Comparison of ENCODE assay signal across 1 cellular context in the genomic region with DNA sequence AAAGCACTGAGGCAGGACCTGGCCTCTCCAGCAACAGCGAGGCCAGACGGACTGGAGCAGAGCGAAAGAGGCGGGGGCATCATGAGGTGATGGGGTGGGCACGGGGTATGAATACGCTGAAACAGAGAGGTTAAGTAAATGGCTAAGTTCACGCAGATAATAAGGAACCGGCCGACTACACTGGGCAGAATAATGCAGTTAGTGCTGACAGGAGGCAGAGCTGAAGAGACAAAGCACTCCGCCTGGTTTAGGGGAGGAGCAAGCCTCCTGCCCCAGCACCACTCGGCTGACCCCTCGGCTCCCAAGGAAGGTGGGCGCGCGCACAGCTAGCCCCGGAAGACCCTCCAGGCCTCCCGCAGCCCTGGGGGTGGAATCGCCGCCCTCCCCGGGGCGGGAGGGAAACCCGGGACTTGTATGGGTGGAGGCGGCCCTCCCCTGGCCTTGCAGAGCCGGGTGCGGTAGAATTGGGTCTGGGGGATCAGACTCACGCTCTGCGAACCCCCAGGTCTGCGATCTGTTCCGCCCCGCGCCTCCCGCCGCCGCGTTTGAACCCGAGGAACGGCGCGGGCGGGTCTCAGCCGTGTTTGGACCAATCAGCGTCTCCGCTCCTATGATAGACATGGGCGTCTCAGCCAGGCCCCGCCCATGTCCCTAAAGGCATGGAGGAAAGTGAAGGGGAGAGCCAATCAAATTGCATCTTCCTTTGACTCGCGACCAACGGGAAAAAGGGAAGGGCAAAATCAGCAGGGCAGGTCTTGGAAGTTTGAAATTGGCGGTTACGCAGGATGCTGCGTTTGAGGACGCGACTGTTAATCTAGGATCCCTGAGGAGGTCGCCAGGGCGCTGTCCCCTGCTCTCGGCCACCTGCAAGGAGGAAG.
TF ChIP-seq lines count a peak whose summit lies in the region.

A gene with protein sequence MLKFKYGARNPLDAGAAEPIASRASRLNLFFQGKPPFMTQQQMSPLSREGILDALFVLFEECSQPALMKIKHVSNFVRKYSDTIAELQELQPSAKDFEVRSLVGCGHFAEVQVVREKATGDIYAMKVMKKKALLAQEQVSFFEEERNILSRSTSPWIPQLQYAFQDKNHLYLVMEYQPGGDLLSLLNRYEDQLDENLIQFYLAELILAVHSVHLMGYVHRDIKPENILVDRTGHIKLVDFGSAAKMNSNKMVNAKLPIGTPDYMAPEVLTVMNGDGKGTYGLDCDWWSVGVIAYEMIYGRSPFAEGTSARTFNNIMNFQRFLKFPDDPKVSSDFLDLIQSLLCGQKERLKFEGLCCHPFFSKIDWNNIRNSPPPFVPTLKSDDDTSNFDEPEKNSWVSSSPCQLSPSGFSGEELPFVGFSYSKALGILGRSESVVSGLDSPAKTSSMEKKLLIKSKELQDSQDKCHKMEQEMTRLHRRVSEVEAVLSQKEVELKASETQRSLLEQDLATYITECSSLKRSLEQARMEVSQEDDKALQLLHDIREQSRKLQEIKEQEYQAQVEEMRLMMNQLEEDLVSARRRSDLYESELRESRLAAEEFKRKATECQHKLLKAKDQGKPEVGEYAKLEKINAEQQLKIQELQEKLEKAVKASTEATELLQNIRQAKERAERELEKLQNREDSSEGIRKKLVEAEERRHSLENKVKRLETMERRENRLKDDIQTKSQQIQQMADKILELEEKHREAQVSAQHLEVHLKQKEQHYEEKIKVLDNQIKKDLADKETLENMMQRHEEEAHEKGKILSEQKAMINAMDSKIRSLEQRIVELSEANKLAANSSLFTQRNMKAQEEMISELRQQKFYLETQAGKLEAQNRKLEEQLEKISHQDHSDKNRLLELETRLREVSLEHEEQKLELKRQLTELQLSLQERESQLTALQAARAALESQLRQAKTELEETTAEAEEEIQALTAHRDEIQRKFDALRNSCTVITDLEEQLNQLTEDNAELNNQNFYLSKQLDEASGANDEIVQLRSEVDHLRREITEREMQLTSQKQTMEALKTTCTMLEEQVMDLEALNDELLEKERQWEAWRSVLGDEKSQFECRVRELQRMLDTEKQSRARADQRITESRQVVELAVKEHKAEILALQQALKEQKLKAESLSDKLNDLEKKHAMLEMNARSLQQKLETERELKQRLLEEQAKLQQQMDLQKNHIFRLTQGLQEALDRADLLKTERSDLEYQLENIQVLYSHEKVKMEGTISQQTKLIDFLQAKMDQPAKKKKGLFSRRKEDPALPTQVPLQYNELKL (N-terminal part only) (minus strand): TSS at position 560 of the 878 bp plus-strand sequence. CDS start 1,152 bp downstream, outside the sequence.

TF ChIP-seq in HepG2, 621 proteins besides CTCF, POLR2A, EP300 and RAD21 (continued from another document and continues in another):
- TF ChIP-seq POGK (CRISPR knock-in tag; conservative IDR thresholded peaks at IDR 0.05) (peak; percentile 61; the same call in 1 of the 2 replicates), ZNF251 (CRISPR knock-in tag; IDR thresholded peaks at IDR 0.05) (no peak), STAG1 (CRISPR knock-in tag; IDR thresholded peaks at IDR 0.05) (no peak), REL (CRISPR knock-in tag; conservative IDR thresholded peaks at IDR 0.05) (no peak), AKAP8 (CRISPR knock-in tag; IDR thresholded peaks at IDR 0.05) (no peak), MNT (IDR thresholded peaks at IDR 0.05) (peak; percentile 36; the same call in 1 of the 2 replicates), CREBL2 (CRISPR knock-in tag; IDR thresholded peaks at IDR 0.05; ENCODE audit: borderline replicate concordance) (0 out of 2 replicates have a peak, but pooled peaks have one; percentile 30), SNAPC2 (CRISPR knock-in tag; IDR thresholded peaks at IDR 0.05) (peak; percentile 87; the same call in 1 of the 2 replicates), SMAD1 (CRISPR knock-in tag; IDR thresholded peaks at IDR 0.05; ENCODE audit: borderline replicate concordance, low read depth) (no peak), NFE2L1 (CRISPR knock-in tag; IDR thresholded peaks at IDR 0.05; ENCODE audit: borderline replicate concordance) (no peak), ZNF615 (CRISPR knock-in tag; IDR thresholded peaks at IDR 0.05; ENCODE audit: borderline replicate concordance) (no peak), ZNF513 (CRISPR knock-in tag; conservative IDR thresholded peaks at IDR 0.05) (no peak), TOPORS (CRISPR knock-in tag; IDR thresholded peaks at IDR 0.05) (0 out of 2 replicates have a peak, but pooled peaks have one; percentile 42), LRRFIP1 (CRISPR knock-in tag; conservative IDR thresholded peaks at IDR 0.05) (no peak), AHR (CRISPR knock-in tag; IDR thresholded peaks at IDR 0.05) (no peak), PAF1 (CRISPR knock-in tag; IDR thresholded peaks at IDR 0.05) (no peak), RBAK (CRISPR knock-in tag; IDR thresholded peaks at IDR 0.05) (no peak), FOXP1 (IDR thresholded peaks at IDR 0.05) (no peak), FOXP1 (CRISPR knock-in tag; IDR thresholded peaks at IDR 0.05) (no peak), ZNF17 (CRISPR knock-in tag; IDR thresholded peaks at IDR 0.05) (no peak), ZNF556 (CRISPR knock-in tag; IDR thresholded peaks at IDR 0.05; ENCODE audit: borderline replicate concordance) (no peak), FOXM1 (CRISPR knock-in tag; IDR thresholded peaks at IDR 0.05) (no peak), ATM (IDR thresholded peaks at IDR 0.05; ENCODE audit: borderline replicate concordance) (no peak), ZNF512 (CRISPR knock-in tag; IDR thresholded peaks at IDR 0.05) (no peak), ZNF335 (CRISPR knock-in tag; IDR thresholded peaks at IDR 0.05) (no peak)
- TF ChIP-seq, protein P1, sequence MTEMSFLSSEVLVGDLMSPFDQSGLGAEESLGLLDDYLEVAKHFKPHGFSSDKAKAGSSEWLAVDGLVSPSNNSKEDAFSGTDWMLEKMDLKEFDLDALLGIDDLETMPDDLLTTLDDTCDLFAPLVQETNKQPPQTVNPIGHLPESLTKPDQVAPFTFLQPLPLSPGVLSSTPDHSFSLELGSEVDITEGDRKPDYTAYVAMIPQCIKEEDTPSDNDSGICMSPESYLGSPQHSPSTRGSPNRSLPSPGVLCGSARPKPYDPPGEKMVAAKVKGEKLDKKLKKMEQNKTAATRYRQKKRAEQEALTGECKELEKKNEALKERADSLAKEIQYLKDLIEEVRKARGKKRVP (CRISPR knock-in tag; IDR thresholded peaks at IDR 0.05), result peak in 1 of 2 experiments; percentile 63; a peak in 1 of 4 replicates
- TF ChIP-seq, protein P2, sequence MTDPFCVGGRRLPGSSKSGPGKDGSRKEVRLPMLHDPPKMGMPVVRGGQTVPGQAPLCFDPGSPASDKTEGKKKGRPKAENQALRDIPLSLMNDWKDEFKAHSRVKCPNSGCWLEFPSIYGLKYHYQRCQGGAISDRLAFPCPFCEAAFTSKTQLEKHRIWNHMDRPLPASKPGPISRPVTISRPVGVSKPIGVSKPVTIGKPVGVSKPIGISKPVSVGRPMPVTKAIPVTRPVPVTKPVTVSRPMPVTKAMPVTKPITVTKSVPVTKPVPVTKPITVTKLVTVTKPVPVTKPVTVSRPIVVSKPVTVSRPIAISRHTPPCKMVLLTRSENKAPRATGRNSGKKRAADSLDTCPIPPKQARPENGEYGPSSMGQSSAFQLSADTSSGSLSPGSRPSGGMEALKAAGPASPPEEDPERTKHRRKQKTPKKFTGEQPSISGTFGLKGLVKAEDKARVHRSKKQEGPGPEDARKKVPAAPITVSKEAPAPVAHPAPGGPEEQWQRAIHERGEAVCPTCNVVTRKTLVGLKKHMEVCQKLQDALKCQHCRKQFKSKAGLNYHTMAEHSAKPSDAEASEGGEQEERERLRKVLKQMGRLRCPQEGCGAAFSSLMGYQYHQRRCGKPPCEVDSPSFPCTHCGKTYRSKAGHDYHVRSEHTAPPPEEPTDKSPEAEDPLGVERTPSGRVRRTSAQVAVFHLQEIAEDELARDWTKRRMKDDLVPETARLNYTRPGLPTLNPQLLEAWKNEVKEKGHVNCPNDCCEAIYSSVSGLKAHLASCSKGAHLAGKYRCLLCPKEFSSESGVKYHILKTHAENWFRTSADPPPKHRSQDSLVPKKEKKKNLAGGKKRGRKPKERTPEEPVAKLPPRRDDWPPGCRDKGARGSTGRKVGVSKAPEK (CRISPR knock-in tag; IDR thresholded peaks at IDR 0.05; ENCODE audit: borderline replicate concordance), result no peak
- TF ChIP-seq, protein P3, sequence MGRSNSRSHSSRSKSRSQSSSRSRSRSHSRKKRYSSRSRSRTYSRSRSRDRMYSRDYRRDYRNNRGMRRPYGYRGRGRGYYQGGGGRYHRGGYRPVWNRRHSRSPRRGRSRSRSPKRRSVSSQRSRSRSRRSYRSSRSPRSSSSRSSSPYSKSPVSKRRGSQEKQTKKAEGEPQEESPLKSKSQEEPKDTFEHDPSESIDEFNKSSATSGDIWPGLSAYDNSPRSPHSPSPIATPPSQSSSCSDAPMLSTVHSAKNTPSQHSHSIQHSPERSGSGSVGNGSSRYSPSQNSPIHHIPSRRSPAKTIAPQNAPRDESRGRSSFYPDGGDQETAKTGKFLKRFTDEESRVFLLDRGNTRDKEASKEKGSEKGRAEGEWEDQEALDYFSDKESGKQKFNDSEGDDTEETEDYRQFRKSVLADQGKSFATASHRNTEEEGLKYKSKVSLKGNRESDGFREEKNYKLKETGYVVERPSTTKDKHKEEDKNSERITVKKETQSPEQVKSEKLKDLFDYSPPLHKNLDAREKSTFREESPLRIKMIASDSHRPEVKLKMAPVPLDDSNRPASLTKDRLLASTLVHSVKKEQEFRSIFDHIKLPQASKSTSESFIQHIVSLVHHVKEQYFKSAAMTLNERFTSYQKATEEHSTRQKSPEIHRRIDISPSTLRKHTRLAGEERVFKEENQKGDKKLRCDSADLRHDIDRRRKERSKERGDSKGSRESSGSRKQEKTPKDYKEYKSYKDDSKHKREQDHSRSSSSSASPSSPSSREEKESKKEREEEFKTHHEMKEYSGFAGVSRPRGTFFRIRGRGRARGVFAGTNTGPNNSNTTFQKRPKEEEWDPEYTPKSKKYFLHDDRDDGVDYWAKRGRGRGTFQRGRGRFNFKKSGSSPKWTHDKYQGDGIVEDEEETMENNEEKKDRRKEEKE (IDR thresholded peaks at IDR 0.05), result no peak
